Comparison of ENCODE assay signal across 10 cellular contexts in the genomic region with DNA sequence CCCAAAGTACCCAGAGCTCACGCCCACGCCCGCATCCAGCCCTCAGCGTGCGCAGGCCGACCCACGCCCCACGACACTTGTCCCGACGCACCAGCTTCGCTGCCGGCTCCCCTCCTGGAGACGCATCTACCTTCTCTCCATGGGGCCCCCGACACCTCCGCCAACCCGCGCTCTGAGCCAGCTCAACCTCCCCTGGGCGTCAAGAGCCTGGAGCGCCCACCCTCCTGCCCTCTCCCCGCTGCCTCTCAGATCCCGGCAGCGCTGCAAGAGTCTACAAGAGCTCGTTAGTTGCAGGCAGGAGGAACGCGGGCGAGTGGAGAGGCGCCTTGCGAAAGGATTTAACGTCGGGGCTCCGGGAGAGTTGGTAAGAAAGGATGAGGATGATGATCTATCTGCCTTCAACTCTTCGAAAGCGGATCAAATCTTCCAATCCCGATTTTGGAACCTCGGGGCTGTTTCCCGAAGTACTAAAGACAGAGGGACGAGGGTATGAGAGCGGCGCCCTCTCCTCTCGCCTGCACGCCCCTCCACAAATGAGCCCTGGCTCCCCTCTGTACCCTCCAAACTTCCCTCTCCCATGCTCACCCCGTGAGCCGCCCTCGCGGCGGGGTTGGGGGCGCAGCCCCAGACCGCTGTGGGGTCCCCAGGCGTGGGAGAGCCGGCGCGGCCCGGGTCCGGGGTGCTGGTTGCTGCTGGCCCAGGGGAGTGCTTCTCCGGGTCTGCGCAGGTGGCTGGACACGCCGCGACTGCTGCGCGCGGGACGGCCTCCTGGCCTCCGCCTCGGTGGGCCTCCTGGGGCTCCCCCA. TPM values are rescaled to one million over a fixed set of nuclear protein-coding genes. Genes with fewer than 3 reads are reported as not detected.
A peak's percentile ranks its signal among the peaks of the same experiment; 100 is the strongest.
DNase-seq lines count a peak whose midpoint lies in the region; ATAC-seq and TF ChIP-seq lines count a peak whose summit lies in the region.
"Had no signal": no experiment of that assay in that cellular context is flagged by ENCODE, and none has a peak within 500 bp of the region (broad histone marks: within the 10 kb centered on the region; RNA-seq: fewer than 3 reads in every experiment).

No MANE protein-coding gene starts in this region.

- H3K9me3 Mint-ChIP-seq in CD14-positive monocyte = peaks cover 0 to 9% (median 0%) of the 10 kb centered on the region in 7 donors
- H3K9me3 Mint-ChIP-seq: activated T-helper 17 cell treated with anti-CD3 and anti-CD28 coated beads, Interleukin-2, amount 50 U/mL, for 72 hours had no signal

- TF ChIP-seq CTCF in CD14-positive monocyte (IDR thresholded peaks at IDR 0.05) (no peak), fibroblast of pulmonary artery (IDR thresholded peaks at IDR 0.05; ENCODE audit: low read length, missing control alignments) (no peak), parathyroid adenoma (IDR thresholded peaks at IDR 0.05) (no peak)

- H3K4me1 ChIP-seq in parathyroid adenoma = no peaks in the 10 kb centered on the region

- DNase-seq in CD14-positive monocyte (ENCODE audit: low spot score) = no peak
- DNase-seq in SK-N-MC (ENCODE audit: low read depth, low spot score) = no peak
- peak; percentile 53 for DNase-seq in fibroblast of pulmonary artery (ENCODE audit: low read depth)
- no peak for DNase-seq in NCI-H748 (lab: John Stamatoyannopoulos, UW; ENCODE audit: unreplicated experiment)
- DNase-seq in CD1c-positive myeloid dendritic cell (ENCODE audit: extremely low spot score) = no peak
- DNase-seq in stimulated activated CD8-positive, alpha-beta memory T cell treated with anti-CD3 and anti-CD28 coated beads, Interleukin-4, amount 100 ng/mL, for 48 hours = no peak
- DNase-seq: NCI-H748 treated with DMSO at 0.1 percent for 48 hours had no signal

- H3K4me1 Mint-ChIP-seq in CD14-positive monocyte = peaks cover 33% of the 10 kb centered on the region

- intact Hi-C loops in CD14-positive monocyte (cut with micrococcal nuclease) = loop anchor here in 1 of 2 donors (5.0 kb wide), 1 partner anchor 101 kb away; the partner anchor contains the start of genes AREL1 and FCF1

- H3K4me3 Mint-ChIP-seq in CD14-positive monocyte = peak overlapping the region; percentile 37 to 90

- peak overlapping the region; percentile 82 for H2AFZ ChIP-seq in parathyroid adenoma

- peaks cover 29 to 50% (median 42%) of the 10 kb centered on the region in 3 donors for H3K27me3 Mint-ChIP-seq in CD14-positive monocyte (ENCODE audit: low read depth in 3 of 3)

- peaks cover 11 to 14% of the 10 kb centered on the region in 2 donors for H3K36me3 Mint-ChIP-seq in CD14-positive monocyte

- H3K9me3 ChIP-seq in SK-N-MC (ENCODE audit: low read depth, low read length) = no peaks in the 10 kb centered on the region
- H3K9me3 ChIP-seq in parathyroid adenoma (ENCODE audit: control insufficient read depth, low read length) = no peaks in the 10 kb centered on the region

- no peak for ATAC-seq in HG03571 (IDR thresholded peaks at IDR 0.05; ENCODE audit: unreplicated experiment)
- ATAC-seq: activated T-helper 17 cell treated with anti-CD3 and anti-CD28 coated beads, Interleukin-2, amount 50 U/mL, for 72 hours had no signal

- no peaks in the 10 kb centered on the region for H3K79me2 ChIP-seq in parathyroid adenoma

- no peak overlapping the region for H3K27ac ChIP-seq in SK-N-MC
- H3K27ac ChIP-seq in parathyroid adenoma = no peak overlapping the region

- peak overlapping the region; percentile 88 for H3K4me3 ChIP-seq in SK-N-MC
- H3K4me3 ChIP-seq in fibroblast of pulmonary artery (replicated peaks; ENCODE audit: low read depth, low read length) = peak overlapping the region; percentile 69
- peak overlapping the region; percentile 60 for H3K4me3 ChIP-seq in parathyroid adenoma (ENCODE audit: low read depth, low read length)

- no peak overlapping the region for H3K27ac Mint-ChIP-seq in CD14-positive monocyte
- H3K27ac Mint-ChIP-seq: activated T-helper 17 cell treated with anti-CD3 and anti-CD28 coated beads, Interleukin-2, amount 50 U/mL, for 72 hours had no signal

- H3K9ac ChIP-seq in SK-N-MC (ENCODE audit: insufficient read length) = no peak overlapping the region
- no peak overlapping the region for H3K9ac ChIP-seq in parathyroid adenoma

- H3K27me3 ChIP-seq in parathyroid adenoma (ENCODE audit: control insufficient read depth, insufficient read depth, low read length) = peaks cover 5% of the 10 kb centered on the region

- H3K4me2 ChIP-seq in parathyroid adenoma (ENCODE audit: low read length) = peak overlapping the region; percentile 91

- H3K36me3 ChIP-seq in SK-N-MC (ENCODE audit: insufficient read depth, low read length) (no peaks in the 10 kb centered on the region), parathyroid adenoma (ENCODE audit: control insufficient read depth, insufficient read depth, low read length) (no peaks in the 10 kb centered on the region)

RNA-seq across cellular contexts. Expression of gene LTBP2, which starts 1.0 kb away (rescaled TPM):
- under 1 TPM; 0.04 to 0.11 TPM for polyA plus RNA-seq in CD14-positive monocyte
